Comparison of ENCODE assay signal across 19 cellular contexts in the genomic region with DNA sequence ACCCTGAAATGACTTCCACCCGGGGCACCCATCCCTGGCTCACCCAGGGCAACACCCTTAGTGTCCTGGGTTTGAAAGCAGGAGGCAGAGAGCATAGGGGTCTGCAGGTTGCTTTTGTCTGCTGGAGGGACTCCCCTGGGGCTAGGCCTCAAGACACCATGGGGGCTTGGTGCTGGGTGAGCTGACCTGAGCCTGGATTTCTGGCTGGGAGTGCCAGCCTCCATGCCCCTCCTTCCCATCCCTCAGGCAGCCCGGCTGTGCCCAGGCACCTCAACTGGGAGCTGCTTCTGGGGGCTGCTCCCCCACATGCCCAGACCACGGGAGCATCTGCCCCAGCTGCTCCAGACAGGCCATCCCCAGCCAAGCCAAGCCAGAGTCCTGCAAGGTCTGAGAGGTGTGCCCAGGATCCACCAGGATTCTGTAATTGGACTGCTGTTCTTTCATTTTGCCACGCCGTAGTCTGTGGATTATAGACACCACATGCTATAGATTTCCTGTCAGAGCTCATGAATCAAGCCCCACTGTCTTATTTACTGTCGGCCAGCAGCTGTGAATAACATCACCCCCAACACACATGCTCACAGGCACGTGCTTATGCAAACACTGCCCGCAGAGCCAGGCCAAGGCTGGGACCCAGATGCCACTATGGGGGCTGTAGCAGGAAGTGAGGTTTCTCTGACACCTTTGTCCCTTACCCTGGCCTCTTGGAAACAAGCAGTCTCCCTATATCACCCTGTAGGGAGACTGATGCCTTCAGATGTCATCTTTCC. TPM values are rescaled to one million over a fixed set of nuclear protein-coding genes. Genes with fewer than 3 reads are reported as not detected.
A peak's percentile ranks its signal among the peaks of the same experiment; 100 is the strongest.
DNase-seq lines count a peak whose midpoint lies in the region; ATAC-seq and TF ChIP-seq lines count a peak whose summit lies in the region.
"Had no signal": no experiment of that assay in that cellular context is flagged by ENCODE, and none has a peak within 500 bp of the region (broad histone marks: within the 10 kb centered on the region; RNA-seq: fewer than 3 reads in every experiment).

No MANE protein-coding gene starts in this region.

- no peak for ATAC-seq in psoas muscle
- ATAC-seq in foreskin keratinocyte, result no peak
- ATAC-seq: HCT116; heart left ventricle; naive thymus-derived CD8-positive, alpha-beta T cell; upper lobe of right lung; WTC11 had no signal

- DNase-seq in NCI-H2081 (lab: John Stamatoyannopoulos, UW), result peak; percentile 53 to 74
- no peak for DNase-seq in NCI-H2081 treated with DMSO at 0.1 percent for 48 hours (lab: John Stamatoyannopoulos, UW)
- DNase-seq in NCI-H146 treated with DMSO at 0.1 percent for 48 hours (lab: John Stamatoyannopoulos, UW; ENCODE audit: unreplicated experiment), result peak; percentile 32
- DNase-seq in SW480 (ENCODE audit: low spot score), result peak; percentile 36
- DNase-seq in retina, result peak; percentile 73
- DNase-seq in psoas muscle, result no peak
- no peak for DNase-seq in foreskin keratinocyte
- DNase-seq in activated CD4-positive, alpha-beta T cell treated with anti-CD3 and anti-CD28 coated beads, Interleukin-2, amount 50 U/mL, for 1 hour, result no peak
- DNase-seq: C1 segment of cervical spinal cord; dorsolateral prefrontal cortex; heart left ventricle; naive thymus-derived CD8-positive, alpha-beta T cell; NCI-H187; stimulated activated CD4-positive, alpha-beta T cell treated with anti-CD3 and anti-CD28 coated beads, Interleukin-15, amount 100 ng/mL, for 24 hours; upper lobe of right lung had no signal

- no peaks in the 10 kb centered on the region for H3K36me3 ChIP-seq in psoas muscle (ENCODE audit: insufficient read depth in 1 of 2, low read depth in 1 of 2)
- H3K36me3 ChIP-seq: heart left ventricle, upper lobe of right lung had no signal

- TF ChIP-seq CTCF in psoas muscle (IDR thresholded peaks at IDR 0.05), result no peak
- TF ChIP-seq CTCF in foreskin keratinocyte (conservative IDR thresholded peaks at IDR 0.05), result no peak

- H3K4me3 ChIP-seq in psoas muscle, result no peak overlapping the region
- H3K4me3 ChIP-seq: dorsolateral prefrontal cortex, heart left ventricle, lung, upper lobe of right lung had no signal

- H3K9me3 ChIP-seq in psoas muscle, result no peaks in the 10 kb centered on the region
- H3K9me3 ChIP-seq: upper lobe of right lung had no signal

- H3K27ac ChIP-seq in psoas muscle (no peak overlapping the region), foreskin keratinocyte (no peak overlapping the region)
- H3K27ac ChIP-seq: dorsolateral prefrontal cortex, heart left ventricle, upper lobe of right lung had no signal

- peaks cover 4% of the 10 kb centered on the region for H3K4me1 ChIP-seq in psoas muscle
- no peaks in the 10 kb centered on the region for H3K4me1 ChIP-seq in foreskin keratinocyte
- H3K4me1 ChIP-seq: upper lobe of right lung had no signal

- intact Hi-C loops in psoas muscle (cut with DNase I), result no loop called here

- WGBS in psoas muscle, 3 donors, result 46 to 64% (median 60%) methylated on average over 8 of the region's 8 CpGs

- H3K27me3 ChIP-seq in psoas muscle (ENCODE audit: insufficient read depth in 3 of 3, low read length in 2 of 3) (no peaks in the 10 kb centered on the region), foreskin keratinocyte (peaks cover 21% of the 10 kb centered on the region)
- H3K27me3 ChIP-seq: heart left ventricle, upper lobe of right lung had no signal

RNA-seq across cellular contexts. Expression of a gene that starts 29.4 kb away (rescaled TPM):
- 1 to 10 TPM; 2.5 to 9.9 (median 4.8) TPM for total RNA-seq in psoas muscle
- polyA plus RNA-seq in psoas muscle, result 1 to 10 TPM in 2 of 3 donors, under 1 TPM in 1; 0.17 to 2.1 (median 1.5) TPM
- total RNA-seq in foreskin keratinocyte, result not detected in 2 replicates
- not detected in 2 replicates for polyA plus RNA-seq in foreskin keratinocyte
- total RNA-seq: HT1080, upper lobe of right lung had no signal
- polyA plus RNA-seq: naive thymus-derived CD8-positive, alpha-beta T cell had no signal

Comparison
In these comparisons a context has a peak if more than half of its experiments do, and no peak if none do; other contexts are left out.
1. DNase-seq: peak in NCI-H2081 (2 of 2), NCI-H146 treated with DMSO at 0.1 percent for 48 hours (single experiment), SW480 (single experiment) and retina (single experiment); none in NCI-H2081 treated with DMSO at 0.1 percent for 48 hours (single experiment), psoas muscle (0 of 2), foreskin keratinocyte (0 of 2) and activated CD4-positive, alpha-beta T cell treated with anti-CD3 and anti-CD28 coated beads, Interleukin-2, amount 50 U/mL, for 1 hour (single experiment).